In the genomic region with DNA sequence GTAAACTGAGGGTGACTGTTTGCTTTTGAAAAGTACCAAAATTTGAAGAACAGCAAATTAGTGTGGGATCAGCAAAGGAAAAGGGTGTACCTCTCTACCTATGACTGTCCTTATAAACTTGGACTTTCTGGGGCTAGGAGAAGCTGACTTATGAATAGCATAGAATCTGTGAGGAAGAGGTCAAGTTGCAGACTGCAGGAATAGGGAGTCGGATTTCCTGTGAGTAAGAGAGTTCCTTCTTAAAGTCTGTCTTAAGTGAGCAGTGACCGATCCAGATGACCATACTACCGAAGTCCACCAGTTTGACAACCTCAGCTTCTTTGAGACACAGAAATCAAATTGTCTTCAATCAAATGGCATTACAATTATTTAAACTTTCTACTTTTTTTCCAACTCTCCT, we compare ENCODE assay signal across 22 cellular contexts.
DNase-seq lines count a peak whose midpoint lies in the region; ATAC-seq, FAIRE-seq and TF ChIP-seq lines count a peak whose summit lies in the region.
"Had no signal": no experiment of that assay in that cellular context is flagged by ENCODE, and none has a peak within 500 bp of the region (broad histone marks: within the 10 kb centered on the region; RNA-seq: fewer than 3 reads in every experiment).

No MANE protein-coding gene starts in this region.

- no peak; the same call in 2 of the 3 replicates for ATAC-seq in GM23338
- no peak for ATAC-seq in HG02970 (IDR thresholded peaks at IDR 0.05; ENCODE audit: low FRiP score, unreplicated experiment)
- ATAC-seq: left lobe of liver; stimulated activated naive CD8-positive, alpha-beta T cell treated with anti-CD3 and anti-CD28 coated beads, Interleukin-15, Interleukin-2, amounts not matched to agents 100 U/mL and 50 U/mL, for 24 hours had no signal

- H3K4me3 ChIP-seq in GM23338 (no peak overlapping the region), endothelial cell of umbilical vein (replicated peaks in 1 of 3; ENCODE audit: insufficient read depth in 1 of 3, low read depth in 1 of 3, low read length in 3 of 3) (no peak overlapping the region), osteoblast (ENCODE audit: insufficient read depth, low read length) (no peak overlapping the region), Peyer's patch (no peak overlapping the region)
- H3K4me3 ChIP-seq: HAP-1, prostate gland, tibial nerve had no signal

- H3K27ac ChIP-seq in GM23338 (ENCODE audit: low read depth): no peak overlapping the region
- no peak overlapping the region for H3K27ac ChIP-seq in endothelial cell of umbilical vein (ENCODE audit: insufficient read depth, low read depth, low read length)
- no peak overlapping the region for H3K27ac ChIP-seq in osteoblast (ENCODE audit: low read depth, low read length)
- no peak overlapping the region for H3K27ac ChIP-seq in Peyer's patch
- H3K27ac ChIP-seq: epithelial cell of prostate, prostate gland, tibial nerve had no signal

- no peaks in the 10 kb centered on the region for H3K36me3 ChIP-seq in GM23338 (ENCODE audit: insufficient read depth)
- no peaks in the 10 kb centered on the region for H3K36me3 ChIP-seq in endothelial cell of umbilical vein (ENCODE audit: control insufficient read depth in 2 of 2, extremely low read depth in 1 of 2, insufficient read depth in 2 of 2, low read length in 2 of 2)
- no peaks in the 10 kb centered on the region for H3K36me3 ChIP-seq in osteoblast (ENCODE audit: insufficient read depth, low read length)
- H3K36me3 ChIP-seq in Peyer's patch: no peaks in the 10 kb centered on the region
- H3K36me3 ChIP-seq: HAP-1, prostate gland, tibial nerve had no signal

- H3K4me3 Mint-ChIP-seq in GM23338: no peak overlapping the region
- H3K4me3 Mint-ChIP-seq: activated naive CD8-positive, alpha-beta T cell; activated T-helper 1 cell treated with anti-CD3 and anti-CD28 coated beads, Interleukin-12 subunit alpha, Interleukin-12 subunit beta, Interleukin-2, Interleukin-4 antibody, amounts not matched to agents 30 ng/mL and 10 ng/mL and 1 ng/mL, durations not matched to agents 14 hours and 24 hours and 36 hours; CD8-positive, alpha-beta memory T cell had no signal

- H3K9me1 ChIP-seq in endothelial cell of umbilical vein (replicated peaks; ENCODE audit: control insufficient read depth, extremely low read depth, insufficient read depth, low read length): no peaks in the 10 kb centered on the region

- H3F3A ChIP-seq in GM23338 (replicated peaks; ENCODE audit: low read depth): no peaks in the 10 kb centered on the region

- DNase-seq in GM23338 (ENCODE audit: low spot score): no peak
- peak; percentile 15 for DNase-seq in RPMI7951 (ENCODE audit: low read depth)
- peak; percentile 80 for DNase-seq in endothelial cell of umbilical vein (ENCODE audit: low read depth, low spot score)
- DNase-seq in osteoblast (ENCODE audit: insufficient read length, low spot score, missing footprints): peak; percentile 13
- DNase-seq in midbrain (lab: John Stamatoyannopoulos, UW): no peak
- no peak for DNase-seq in Peyer's patch
- DNase-seq: activated CD4-positive, alpha-beta T cell treated with anti-CD3 and anti-CD28 coated beads for 1 hour; CD8-positive, alpha-beta memory T cell; DMS53; NCI-H1105; NCI-H2081 treated with DMSO at 0.1 percent for 48 hours; small intestine; stimulated activated CD4-positive, alpha-beta T cell treated with anti-CD3 and anti-CD28 coated beads, Interleukin-2, amount 100 ng/mL, for 48 hours; stimulated activated naive CD8-positive, alpha-beta T cell treated with anti-CD3 and anti-CD28 coated beads, Interleukin-15, Interleukin-2, amounts not matched to agents 100 U/mL and 50 U/mL, for 24 hours had no signal

- H3K9me2 ChIP-seq in GM23338 (ENCODE audit: insufficient read depth): no peaks in the 10 kb centered on the region

- H3K9me3 ChIP-seq in endothelial cell of umbilical vein (replicated peaks; ENCODE audit: control insufficient read depth, insufficient read depth, low read length) (no peaks in the 10 kb centered on the region), osteoblast (ENCODE audit: low read depth, low read length) (no peaks in the 10 kb centered on the region), Peyer's patch (no peaks in the 10 kb centered on the region)
- H3K9me3 ChIP-seq: HAP-1, prostate gland, tibial nerve had no signal

- TF ChIP-seq POLR2A in endothelial cell of umbilical vein (IDR thresholded peaks at IDR 0.05; ENCODE audit: low read depth, low read length): no peak
- no peak for TF ChIP-seq POLR2A in Peyer's patch (IDR thresholded peaks at IDR 0.05)

- no peak for TF ChIP-seq CTCF in GM23338 (conservative IDR thresholded peaks at IDR 0.05; ENCODE audit: low read depth in 2 of 2)
- TF ChIP-seq CTCF in endothelial cell of umbilical vein (IDR thresholded peaks at IDR 0.05; ENCODE audit: extremely low read depth in 1 of 2, insufficient read depth in 1 of 2, low read depth in 1 of 2, low read length in 2 of 2): no peak
- TF ChIP-seq CTCF in osteoblast (IDR thresholded peaks at IDR 0.05; ENCODE audit: extremely low read depth, low read depth, low read length): no peak
- no peak for TF ChIP-seq CTCF in Peyer's patch (IDR thresholded peaks at IDR 0.05)

- POLR2A ChIA-PET in endothelial cell of umbilical vein (lab: Charles Lee): no interaction called here

- no TSS peak for BruUV-seq in endothelial cell of umbilical vein (replicated peaks; lab: Mats Ljungman, UMichigan)

- H3K36me3 Mint-ChIP-seq in GM23338 (ENCODE audit: low read depth): no peaks in the 10 kb centered on the region
- H3K36me3 Mint-ChIP-seq: activated naive CD8-positive, alpha-beta T cell; CD8-positive, alpha-beta memory T cell had no signal

- H2AFZ ChIP-seq in GM23338 (peak overlapping the region; percentile 12; the same call in 1 of the 2 replicates), endothelial cell of umbilical vein (ENCODE audit: low read depth, low read length) (no peak overlapping the region), osteoblast (ENCODE audit: low read length) (peak overlapping the region; percentile 56)

- no peak overlapping the region for H3K27ac Mint-ChIP-seq in GM23338
- H3K27ac Mint-ChIP-seq: activated naive CD8-positive, alpha-beta T cell; activated T-helper 1 cell treated with anti-CD3 and anti-CD28 coated beads, Interleukin-12 subunit alpha, Interleukin-12 subunit beta, Interleukin-2, Interleukin-4 antibody, amounts not matched to agents 30 ng/mL and 10 ng/mL and 1 ng/mL, durations not matched to agents 14 hours and 24 hours and 36 hours; CD8-positive, alpha-beta memory T cell had no signal

- peak; percentile 94 for FAIRE-seq in endothelial cell of umbilical vein (lab: Jason Lieb, UNC)
- FAIRE-seq: small intestine had no signal

- H3K4me2 ChIP-seq in GM23338: no peak overlapping the region
- peak overlapping the region; percentile 52 for H3K4me2 ChIP-seq in endothelial cell of umbilical vein (ENCODE audit: insufficient read depth, low read length)
- peak overlapping the region; percentile 5 for H3K4me2 ChIP-seq in osteoblast (ENCODE audit: insufficient read depth, low read length)

- no peaks in the 10 kb centered on the region for H4K20me1 ChIP-seq in GM23338 (replicated peaks; ENCODE audit: insufficient read depth)
- H4K20me1 ChIP-seq in endothelial cell of umbilical vein (replicated peaks; ENCODE audit: control insufficient read depth, extremely low read depth, insufficient read depth, low read length): no peaks in the 10 kb centered on the region
- no peaks in the 10 kb centered on the region for H4K20me1 ChIP-seq in osteoblast (ENCODE audit: insufficient read depth, low read length)

- no peaks in the 10 kb centered on the region; the same call in 2 of the 3 replicates for H3K9me3 Mint-ChIP-seq in GM23338
- H3K9me3 Mint-ChIP-seq: activated T-helper 1 cell treated with anti-CD3 and anti-CD28 coated beads, Interleukin-12 subunit alpha, Interleukin-12 subunit beta, Interleukin-2, Interleukin-4 antibody, amounts not matched to agents 30 ng/mL and 10 ng/mL and 1 ng/mL, durations not matched to agents 14 hours and 24 hours and 36 hours; CD8-positive, alpha-beta memory T cell had no signal

- H3K4me1 Mint-ChIP-seq in GM23338: peaks cover 6% of the 10 kb centered on the region
- H3K4me1 Mint-ChIP-seq: CD8-positive, alpha-beta memory T cell had no signal

- peaks cover 3% of the 10 kb centered on the region; the same call in 1 of the 2 replicates for H3K4me1 ChIP-seq in GM23338 (ENCODE audit: insufficient read depth)
- H3K4me1 ChIP-seq in endothelial cell of umbilical vein (ENCODE audit: control insufficient read depth, extremely low read depth, insufficient read depth, low read length): peaks cover 9% of the 10 kb centered on the region
- peaks cover 7% of the 10 kb centered on the region for H3K4me1 ChIP-seq in osteoblast (ENCODE audit: insufficient read depth, low read length)
- H3K4me1 ChIP-seq in Peyer's patch: no peaks in the 10 kb centered on the region
- H3K4me1 ChIP-seq: prostate gland, tibial nerve had no signal

- H3K9ac ChIP-seq in endothelial cell of umbilical vein (replicated peaks; ENCODE audit: extremely low read depth, insufficient read depth, low read length): no peak overlapping the region

- H3K27me3 Mint-ChIP-seq in GM23338 (ENCODE audit: insufficient read depth, low read depth, poor library complexity): no peaks in the 10 kb centered on the region

- H3K27me3 ChIP-seq in GM23338 (ENCODE audit: insufficient read depth) (no peaks in the 10 kb centered on the region), endothelial cell of umbilical vein (ENCODE audit: control insufficient read depth in 2 of 2, insufficient read depth in 2 of 2, low read length in 2 of 2) (no peaks in the 10 kb centered on the region), osteoblast (ENCODE audit: insufficient read depth, low read length) (no peaks in the 10 kb centered on the region), Peyer's patch (no peaks in the 10 kb centered on the region)
- H3K27me3 ChIP-seq: tibial nerve had no signal

- H3K79me2 ChIP-seq in GM23338 (replicated peaks; ENCODE audit: insufficient read depth): no peaks in the 10 kb centered on the region
- no peaks in the 10 kb centered on the region for H3K79me2 ChIP-seq in endothelial cell of umbilical vein (ENCODE audit: control insufficient read depth, insufficient read depth, low read length)
- H3K79me2 ChIP-seq in osteoblast (ENCODE audit: insufficient read depth, low read length): no peaks in the 10 kb centered on the region

- intact Hi-C loops in endothelial cell of umbilical vein (cut with micrococcal nuclease): no loop called here

- CTCF ChIA-PET in endothelial cell of umbilical vein (lab: Charles Lee): interaction anchor here (0.8 to 1.7 kb wide), 3 partner anchors 31 to 81 kb away, joined by 3 to 4 read pairs (median 4); no protein-coding TSS in a partner anchor

- dilution Hi-C loops in endothelial cell of umbilical vein (cut with MboI; ENCODE audit: extremely low pct_ligation_motif_present, low sequenced_read_pairs): no loop called here

TF ChIP-seq in GM23338, 12 proteins besides CTCF, POLR2A, EP300 and RAD21 (continues in another document):
- TF ChIP-seq CREB1 (CRISPR knock-in tag; IDR thresholded peaks at IDR 0.05; ENCODE audit: low read depth): no peak

TF ChIP-seq in endothelial cell of umbilical vein, 7 proteins besides CTCF, POLR2A, EP300 and RAD21 (continues in another document):
- TF ChIP-seq POLR2AphosphoS5 (IDR thresholded peaks at IDR 0.05; ENCODE audit: insufficient read depth, low read depth, low read length) (peak; percentile 43), GATA2 (IDR thresholded peaks at IDR 0.05; ENCODE audit: insufficient read depth, insufficient read length, low read depth, low read length) (no peak), FOS (IDR thresholded peaks at IDR 0.05; ENCODE audit: borderline replicate concordance, insufficient read depth, low read length) (peak; percentile 71)

Comparison
In these comparisons a context has a peak if more than half of its experiments do, and no peak if none do; other contexts are left out.
1. DNase-seq: peak in RPMI7951 (single experiment), endothelial cell of umbilical vein (single experiment) and osteoblast (single experiment); none in GM23338 (single experiment), midbrain (single experiment) and Peyer's patch (0 of 3).